ENCODE assay signal across 10 cellular contexts in genomic region chr7:123070702-123071286, GRCh38.
DNase-seq lines count a peak whose midpoint lies in the region; ATAC-seq, FAIRE-seq and TF ChIP-seq lines count a peak whose summit lies in the region.
"Had no signal": no experiment of that assay in that cellular context is flagged by ENCODE, and none has a peak within 500 bp of the region (broad histone marks: within the 10 kb centered on the region; RNA-seq: fewer than 3 reads in every experiment).

No MANE protein-coding gene starts in this region.

- H3K4me3 ChIP-seq in GM23248 (no peak overlapping the region), OCI-LY3 (ENCODE audit: low read length) (no peak overlapping the region), fibroblast of villous mesenchyme (ENCODE audit: low read depth, low read length) (no peak overlapping the region)

- H3K9ac ChIP-seq in GM23248 (no peak overlapping the region), OCI-LY3 (ENCODE audit: low read length) (no peak overlapping the region)

- no peaks in the 10 kb centered on the region for H4K20me1 ChIP-seq in GM23248 (ENCODE audit: insufficient read depth)
- no peaks in the 10 kb centered on the region for H4K20me1 ChIP-seq in OCI-LY3 (ENCODE audit: insufficient read depth, low read length)

- H3K9me3 ChIP-seq in GM23248 (ENCODE audit: low read depth) (no peaks in the 10 kb centered on the region), OCI-LY3 (ENCODE audit: insufficient read depth, low read length) (no peaks in the 10 kb centered on the region)

- TF ChIP-seq CTCF in OCI-LY3 (IDR thresholded peaks at IDR 0.05; ENCODE audit: low read depth, low read length) (peak; percentile 92), fibroblast of villous mesenchyme (IDR thresholded peaks at IDR 0.05; ENCODE audit: insufficient read depth, low read depth, low read length) (peak; percentile 42)

- in situ Hi-C loops in GM23248 (cut with MboI), result no loop called here

- WGBS in GM23248 (ENCODE audit: low coverage in 1 of 2, low lambda C conversion rate in 2 of 2, missing lambda C conversion rate in 2 of 2), 2 experiments, result 9 to 15% methylated on average over 5 of the region's 5 CpGs

- H3F3A ChIP-seq in GM23248 (ENCODE audit: insufficient read depth), result no peaks in the 10 kb centered on the region

- no peaks in the 10 kb centered on the region for H3K36me3 ChIP-seq in GM23248 (ENCODE audit: low read depth)
- H3K36me3 ChIP-seq in OCI-LY3 (replicated peaks; ENCODE audit: low read depth, low read length), result no peaks in the 10 kb centered on the region

- ATAC-seq in GM19328 (IDR thresholded peaks at IDR 0.05; ENCODE audit: unreplicated experiment), result no peak

- FAIRE-seq in HTR-8/SVneo (lab: Jason Lieb, UNC), result no peak
- FAIRE-seq: endometrium had no signal

- H3K79me2 ChIP-seq in GM23248 (ENCODE audit: insufficient read depth) (no peaks in the 10 kb centered on the region), OCI-LY3 (ENCODE audit: low read length) (no peaks in the 10 kb centered on the region)

- H3K27ac ChIP-seq in GM23248, result no peak overlapping the region
- no peak overlapping the region for H3K27ac ChIP-seq in OCI-LY3 (ENCODE audit: low read length)

- H2AFZ ChIP-seq in GM23248 (no peak overlapping the region), OCI-LY3 (ENCODE audit: low read depth, low read length) (0 out of 2 replicates have a peak overlapping the region, but pooled peaks have one; percentile 13)

- H3K27me3 ChIP-seq in GM23248 (replicated peaks; ENCODE audit: insufficient read depth) (no peaks in the 10 kb centered on the region), OCI-LY3 (ENCODE audit: low read depth, low read length) (no peaks in the 10 kb centered on the region)

- H3K4me1 ChIP-seq in GM23248 (ENCODE audit: insufficient read depth), result no peaks in the 10 kb centered on the region
- peaks cover 28% of the 10 kb centered on the region for H3K4me1 ChIP-seq in OCI-LY3 (ENCODE audit: low read length)

- no peaks in the 10 kb centered on the region for H3K9me2 ChIP-seq in GM23248 (ENCODE audit: insufficient read depth)

- H3K4me2 ChIP-seq in GM23248 (ENCODE audit: unreplicated experiment) (no peak overlapping the region), OCI-LY3 (ENCODE audit: low read length) (peak overlapping the region; percentile 18; the same call in 1 of the 2 replicates)

- DNase-seq in DMS 273 (lab: John Stamatoyannopoulos, UW; ENCODE audit: unreplicated experiment) (peak; percentile 54), GM23248 (peak; percentile 10), fibroblast of villous mesenchyme (ENCODE audit: low read depth) (peak; percentile 17), HTR-8/SVneo (ENCODE audit: insufficient read length, low spot score) (no peak), ureter (ENCODE audit: low spot score) (no peak)
- no peak for DNase-seq in effector CD4-positive, alpha-beta T cell
- DNase-seq: occipital lobe had no signal

Comparison
In these comparisons a context has a peak if more than half of its experiments do, and no peak if none do; other contexts are left out.
1. DNase-seq: peak in DMS 273 (single experiment), GM23248 (single experiment) and fibroblast of villous mesenchyme (single experiment); none in HTR-8/SVneo (single experiment), ureter (single experiment) and effector CD4-positive, alpha-beta T cell (single experiment).